ENCODE assay signal across 9 cellular contexts in the genomic region with DNA sequence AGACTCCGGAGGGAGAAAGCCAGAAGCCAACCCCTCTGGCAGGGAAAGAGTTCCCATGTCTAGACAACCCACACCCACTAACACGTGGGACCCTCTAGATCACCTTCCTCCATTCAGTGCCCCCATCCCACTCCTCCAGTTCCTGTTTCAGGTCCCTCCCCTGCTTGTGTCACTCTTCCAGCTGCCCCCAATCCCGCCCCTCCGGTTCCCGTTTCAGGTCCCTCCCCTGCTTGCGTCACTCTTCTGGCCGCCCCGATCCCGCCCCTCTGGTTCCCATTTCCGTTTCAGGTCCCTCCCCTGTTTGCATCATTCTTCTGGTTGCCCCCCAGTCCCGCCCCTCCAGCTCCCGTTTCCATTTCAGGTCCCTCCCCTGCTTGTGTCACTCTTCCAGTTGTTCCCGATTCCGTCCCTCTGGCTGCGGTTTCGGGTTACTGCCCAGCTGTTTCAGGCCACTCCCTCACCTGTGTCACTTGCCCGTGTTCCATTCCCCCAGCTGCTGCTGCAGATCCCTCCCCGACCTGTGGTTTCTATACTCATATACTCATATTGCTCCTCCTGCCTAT.
DNase-seq lines count a peak whose midpoint lies in the region; ATAC-seq, FAIRE-seq and TF ChIP-seq lines count a peak whose summit lies in the region.
"Had no signal": no experiment of that assay in that cellular context is flagged by ENCODE, and none has a peak within 500 bp of the region (broad histone marks: within the 10 kb centered on the region; RNA-seq: fewer than 3 reads in every experiment).

No MANE protein-coding gene starts in this region.

- FAIRE-seq in H54 (lab: Jason Lieb, UNC) = peak; percentile 97
- FAIRE-seq: islet of Langerhans had no signal

- no peak for TF ChIP-seq EP300 in upper lobe of left lung (IDR thresholded peaks at IDR 0.05)

- H3K9me3 ChIP-seq in heart left ventricle (no peaks in the 10 kb centered on the region), upper lobe of left lung (no peaks in the 10 kb centered on the region)

- DNase-seq in DMS153 treated with DMSO at 0.1 percent for 48 hours (lab: John Stamatoyannopoulos, UW; ENCODE audit: unreplicated experiment) (peak; percentile 89), H54 (ENCODE audit: insufficient read length, low spot score) (peak; percentile 64), NCI-H1048 (lab: John Stamatoyannopoulos, UW) (peak; percentile 38), amniotic epithelial cell (ENCODE audit: low read depth) (peak; percentile 85), heart left ventricle (peak; percentile 88 to 92 (median 90)), posterior vena cava (ENCODE audit: low spot score) (peak; percentile 93), upper lobe of left lung (peak; percentile 40 to 91)

- H3K27me3 ChIP-seq in heart left ventricle (no peaks in the 10 kb centered on the region), upper lobe of left lung (no peaks in the 10 kb centered on the region)

- H3K27ac ChIP-seq in heart left ventricle = peak overlapping the region in 11 of 12 donors; percentile 43 to 81 (median 62)
- peak overlapping the region; percentile 48 to 79 (median 63) for H3K27ac ChIP-seq in upper lobe of left lung

- H3K4me3 ChIP-seq in heart left ventricle (peak overlapping the region in 11 of 12 donors; percentile 24 to 74 (median 52)), upper lobe of left lung (peak overlapping the region in 3 of 4 donors; percentile 32 to 48 (median 46))

- peaks cover 0 to 11% (median 0%) of the 10 kb centered on the region in 12 donors for H3K4me1 ChIP-seq in heart left ventricle
- H3K4me1 ChIP-seq in upper lobe of left lung = no peaks in the 10 kb centered on the region

- ATAC-seq in SK-N-SH treated with all-trans-retinoic acid at 6 μM for 48 hours (peak; percentile 96), heart left ventricle (peak; percentile 95 to 99 (median 98)), upper lobe of left lung (ENCODE audit: low FRiP score in 2 of 2) (peak; percentile 94 to 96)

- WGBS in heart left ventricle, 4 donors = 15 to 49% (median 33%) methylated on average over 18 of the region's 18 CpGs
- WGBS in upper lobe of left lung, 2 donors = 22 to 45% methylated on average over 18 of the region's 18 CpGs

- no peaks in the 10 kb centered on the region for H3K36me3 ChIP-seq in heart left ventricle
- no peaks in the 10 kb centered on the region for H3K36me3 ChIP-seq in upper lobe of left lung

- TF ChIP-seq POLR2A in H54 (IDR thresholded peaks at IDR 0.05; ENCODE audit: low read depth, low read length) = no peak
- TF ChIP-seq POLR2A in heart left ventricle (IDR thresholded peaks at IDR 0.05) = peak in 1 of 2 donors; percentile 21
- TF ChIP-seq POLR2A in upper lobe of left lung (IDR thresholded peaks at IDR 0.05) = no peak

- peak in 5 of 12 donors; percentile 3 to 34 (median 19) for TF ChIP-seq CTCF in heart left ventricle (IDR thresholded peaks at IDR 0.05)
- peak in 2 of 6 experiments; percentile 17 to 34 for TF ChIP-seq CTCF in upper lobe of left lung (IDR thresholded peaks at IDR 0.05)

- intact Hi-C loops in heart left ventricle (cut with DNase I) = no loop called here
- intact Hi-C loops in posterior vena cava (cut with DNase I) = no loop called here

TF ChIP-seq in SK-N-SH treated with all-trans-retinoic acid at 6 μM for 48 hours, 23 proteins besides CTCF, POLR2A, EP300 and RAD21:
- TF ChIP-seq CSDC2 (CRISPR knock-in tag; IDR thresholded peaks at IDR 0.05) = no peak

Comparison
In these comparisons a context has a peak if more than half of its experiments do, and no peak if none do; other contexts are left out.
1. Peak in every context shown above with its lines: DNase-seq, ATAC-seq, H3K4me3 ChIP-seq and H3K27ac ChIP-seq.
2. DNase-seq: peak in every context shown above with its lines; median percentile 93 in posterior vena cava; 90 in heart left ventricle; 89 in DMS153 treated with DMSO at 0.1 percent for 48 hours; 85 in amniotic epithelial cell; 66 in upper lobe of left lung; 64 in H54; 38 in NCI-H1048.